In genomic region chr5:126394211-126394828, GRCh38 we compare ENCODE assay signal across 19 cellular contexts. TPM values are rescaled to one million over a fixed set of nuclear protein-coding genes. Genes with fewer than 3 reads are reported as not detected.
DNase-seq lines count a peak whose midpoint lies in the region; ATAC-seq, FAIRE-seq and TF ChIP-seq lines count a peak whose summit lies in the region.
"Had no signal": no experiment of that assay in that cellular context is flagged by ENCODE, and none has a peak within 500 bp of the region (broad histone marks: within the 10 kb centered on the region; RNA-seq: fewer than 3 reads in every experiment).

No MANE protein-coding gene starts in this region.

- no peaks in the 10 kb centered on the region for H3K9me1 ChIP-seq in K562 (ENCODE audit: control insufficient read depth, insufficient read depth, low read length)

- peak overlapping the region; percentile 27; the same call in 1 of the 2 replicates for H2AFZ ChIP-seq in K562 (ENCODE audit: low read depth, low read length)

- ATAC-seq in K562 (no peak), gastrocnemius medialis (no peak)
- ATAC-seq: Panc1 had no signal

- no peak for TF ChIP-seq EP300 in K562 (IDR thresholded peaks at IDR 0.05; ENCODE audit: low read length)

- H3K4me3 ChIP-seq in K562 (no peak overlapping the region), gastrocnemius medialis (no peak overlapping the region)

- H3K9me3 ChIP-seq in K562 (replicated peaks; ENCODE audit: control insufficient read depth, insufficient read depth, low read depth, low read length) (no peaks in the 10 kb centered on the region; the same call in 1 of the 2 replicates), gastrocnemius medialis (no peaks in the 10 kb centered on the region)

- BruUV-seq in K562 (replicated peaks; lab: Mats Ljungman, UMichigan), result no TSS peak

- H3K27ac ChIP-seq in K562 (ENCODE audit: extremely low read depth, low read depth, low read length) (no peak overlapping the region), gastrocnemius medialis (no peak overlapping the region)
- H3K27ac ChIP-seq: HL-60 had no signal

- CTCF ChIA-PET in K562 (lab: Yijun Ruan, JAX; ENCODE audit: low intra/inter-chr PET ratio), result no interaction called here

- peaks cover 2% of the 10 kb centered on the region for H3K36me3 Mint-ChIP-seq in osteocyte (ENCODE audit: unreplicated experiment)
- H3K36me3 Mint-ChIP-seq in activated T-helper 1 cell treated with anti-CD3 and anti-CD28 coated beads, Interleukin-12 subunit alpha, Interleukin-12 subunit beta, Interleukin-2, Interleukin-4 antibody, amounts not matched to agents 30 ng/mL and 10 ng/mL and 1 ng/mL, durations not matched to agents 14 hours and 24 hours and 36 hours (ENCODE audit: low read depth), result no peaks in the 10 kb centered on the region

- DNase-seq in M059J (ENCODE audit: low read depth), result peak; percentile 39
- DNase-seq in K562 (ENCODE audit: extremely low read depth in 1 of 4, low spot score in 3 of 4), result no peak
- DNase-seq in kidney tubule cell (ENCODE audit: low spot score), result peak; percentile 60
- DNase-seq in osteocyte (ENCODE audit: extremely low spot score, unreplicated experiment), result no peak
- DNase-seq in NCI-H524 (lab: John Stamatoyannopoulos, UW), result no peak
- no peak for DNase-seq in activated T-helper 1 cell treated with anti-CD3 and anti-CD28 coated beads, Interleukin-12 subunit alpha, Interleukin-12 subunit beta, Interleukin-2, Interleukin-4 antibody, amounts not matched to agents 30 ng/mL and 10 ng/mL and 1 ng/mL, durations not matched to agents 14 hours and 24 hours and 36 hours (ENCODE audit: low spot score)
- no peak for DNase-seq in frontal cortex (ENCODE audit: low spot score in 2 of 2)
- no peak for DNase-seq in gastrocnemius medialis
- DNase-seq: C1 segment of cervical spinal cord, DMS153, GOT3, NCI-H1436, NCI-H2081, NCI-H510A, Right ventricle myocardium superior had no signal

- H3K27me3 Mint-ChIP-seq in osteocyte (ENCODE audit: unreplicated experiment), result no peaks in the 10 kb centered on the region
- H3K27me3 Mint-ChIP-seq in activated T-helper 1 cell treated with anti-CD3 and anti-CD28 coated beads, Interleukin-12 subunit alpha, Interleukin-12 subunit beta, Interleukin-2, Interleukin-4 antibody, amounts not matched to agents 30 ng/mL and 10 ng/mL and 1 ng/mL, durations not matched to agents 14 hours and 24 hours and 36 hours (ENCODE audit: insufficient read depth), result peaks cover 12% of the 10 kb centered on the region

- no peaks in the 10 kb centered on the region for H4K20me1 ChIP-seq in K562 (replicated peaks; ENCODE audit: control insufficient read depth, insufficient read depth, low read length)

- H3K27me3 ChIP-seq in K562 (ENCODE audit: control insufficient read depth in 2 of 2, insufficient read depth in 2 of 2, low read length in 2 of 2) (no peaks in the 10 kb centered on the region), gastrocnemius medialis (no peaks in the 10 kb centered on the region)

- no peak overlapping the region for H3K9ac ChIP-seq in K562 (ENCODE audit: insufficient read depth in 1 of 2, low read depth in 2 of 2, low read length in 2 of 2)

- FAIRE-seq in K562 (lab: Jason Lieb, UNC) (no peak), frontal cortex (lab: Jason Lieb, UNC) (no peak)
- FAIRE-seq: A204.1, GM12892 had no signal

- TF ChIP-seq CTCF in K562 (IDR thresholded peaks at IDR 0.05 in 2 of 3, conservative IDR thresholded peaks at IDR 0.05 in 1 of 3; ENCODE audit: insufficient read depth in 2 of 3, low read depth in 1 of 3, low read length in 3 of 3), result no peak
- no peak for TF ChIP-seq CTCF in osteocyte (IDR thresholded peaks at IDR 0.05)
- TF ChIP-seq CTCF in gastrocnemius medialis (IDR thresholded peaks at IDR 0.05 in 4 of 5, conservative IDR thresholded peaks at IDR 0.05 in 1 of 5), result no peak

- peaks cover 17% of the 10 kb centered on the region for H3K9me3 Mint-ChIP-seq in osteocyte (ENCODE audit: unreplicated experiment)
- peaks cover 5% of the 10 kb centered on the region for H3K9me3 Mint-ChIP-seq in activated T-helper 1 cell treated with anti-CD3 and anti-CD28 coated beads, Interleukin-12 subunit alpha, Interleukin-12 subunit beta, Interleukin-2, Interleukin-4 antibody, amounts not matched to agents 30 ng/mL and 10 ng/mL and 1 ng/mL, durations not matched to agents 14 hours and 24 hours and 36 hours

- no peak overlapping the region for H3K4me3 Mint-ChIP-seq in osteocyte (ENCODE audit: unreplicated experiment)
- no peak overlapping the region for H3K4me3 Mint-ChIP-seq in activated T-helper 1 cell treated with anti-CD3 and anti-CD28 coated beads, Interleukin-12 subunit alpha, Interleukin-12 subunit beta, Interleukin-2, Interleukin-4 antibody, amounts not matched to agents 30 ng/mL and 10 ng/mL and 1 ng/mL, durations not matched to agents 14 hours and 24 hours and 36 hours

- H3K36me3 ChIP-seq in K562 (ENCODE audit: control insufficient read depth, insufficient read depth, low read length) (no peaks in the 10 kb centered on the region), gastrocnemius medialis (no peaks in the 10 kb centered on the region)

- H3K79me2 ChIP-seq in K562 (ENCODE audit: control insufficient read depth, insufficient read depth, low read length), result no peaks in the 10 kb centered on the region

- no peak for TF ChIP-seq RAD21 in K562 (CRISPR knock-in tag; conservative IDR thresholded peaks at IDR 0.05 in 1 of 2, IDR thresholded peaks at IDR 0.05 in 1 of 2)

- POLR2A ChIA-PET in K562 (lab: Yijun Ruan, JAX), result no interaction called here

- intact Hi-C loops in K562 (cut with micrococcal nuclease) (no loop called here), gastrocnemius medialis (cut with DNase I; ENCODE audit: low total_unique reads) (no loop called here)
- intact Hi-C loops in activated T-helper 1 cell treated with anti-CD3 and anti-CD28 coated beads, Interleukin-12 subunit alpha, Interleukin-12 subunit beta, Interleukin-2, Interleukin-4 antibody, amounts not matched to agents 30 ng/mL and 10 ng/mL and 1 ng/mL, durations not matched to agents 14 hours and 24 hours and 36 hours (cut with micrococcal nuclease), result no loop called here

- 20% methylated on average over 6 of the region's 7 CpGs for WGBS in K562 (ENCODE audit: insufficient coverage, low coverage, missing lambda C conversion rate)

- in situ Hi-C loops in K562 (cut with MboI) (no loop called here), gastrocnemius medialis (cut with MboI; ENCODE audit: low sequenced_read_pairs in 4 of 4) (no loop called here)

- peak overlapping the region; percentile 95 for H3K27ac Mint-ChIP-seq in osteocyte (ENCODE audit: unreplicated experiment)
- H3K27ac Mint-ChIP-seq in activated T-helper 1 cell treated with anti-CD3 and anti-CD28 coated beads, Interleukin-12 subunit alpha, Interleukin-12 subunit beta, Interleukin-2, Interleukin-4 antibody, amounts not matched to agents 30 ng/mL and 10 ng/mL and 1 ng/mL, durations not matched to agents 14 hours and 24 hours and 36 hours, result no peak overlapping the region

- peaks cover 56% of the 10 kb centered on the region for H3K4me1 Mint-ChIP-seq in osteocyte (ENCODE audit: unreplicated experiment)
- no peaks in the 10 kb centered on the region for H3K4me1 Mint-ChIP-seq in activated T-helper 1 cell treated with anti-CD3 and anti-CD28 coated beads, Interleukin-12 subunit alpha, Interleukin-12 subunit beta, Interleukin-2, Interleukin-4 antibody, amounts not matched to agents 30 ng/mL and 10 ng/mL and 1 ng/mL, durations not matched to agents 14 hours and 24 hours and 36 hours (ENCODE audit: low read depth)

- H3K4me1 ChIP-seq in K562 (replicated peaks in 1 of 2; ENCODE audit: control insufficient read depth in 2 of 2, insufficient read depth in 2 of 2, low read length in 2 of 2), result no peaks in the 10 kb centered on the region
- H3K4me1 ChIP-seq in gastrocnemius medialis, result peaks cover 0 to under 1% of the 10 kb centered on the region in 2 donors

- TF ChIP-seq POLR2A in K562 (conservative IDR thresholded peaks at IDR 0.05) (no peak), gastrocnemius medialis (IDR thresholded peaks at IDR 0.05) (no peak)

- no peak overlapping the region for H3K4me2 ChIP-seq in K562 (ENCODE audit: insufficient read depth, low read length)

TF ChIP-seq in K562, 482 proteins besides CTCF, POLR2A, EP300 and RAD21 (continues in another document):
- no peak for TF ChIP-seq TCF3 (CRISPR knock-in tag; IDR thresholded peaks at IDR 0.05)

RNA-seq across cellular contexts. Expression of gene GRAMD2B, which starts 28.9 kb away (rescaled TPM):
- 26.7 and 27.9 TPM in 2 replicates for total RNA-seq in M059J (2014; rRNA removed; shearing (Covaris generic))
- total RNA-seq in K562 (2011; cell fraction: chromatin; rRNA removed; ENCODE audit: low replicate concordance), result 2.3 and 4.7 TPM in 2 replicates
- total RNA-seq in K562 (2011; cell fraction: nucleolus; rRNA removed), result 1.6 and 2.2 TPM in 2 replicates
- total RNA-seq in K562 (2011; cell fraction: nucleoplasm; rRNA removed), result 1.8 and 4.0 TPM in 2 replicates
- total RNA-seq in K562 (2014; rRNA removed) (1.8 and 2.6 TPM in 2 replicates), K562 (2014; rRNA removed; fragmentation: Illumina TruSeq; extraction: Trizol) (1.2 and 1.7 TPM in 2 replicates), K562 (2015; rRNA removed; fragmentation: Illumina TruSeq; extraction: Trizol) (0.87 and 1.5 TPM in 2 replicates), K562 (2021) (1.3 and 1.7 TPM in 2 replicates), osteocyte (78.2 and 93.7 TPM in 2 replicates), frontal cortex (6.5 TPM), gastrocnemius medialis (10 to 100 TPM in 1 of 4 donors, 1 to 10 TPM in 3; 4.6 to 10.4 (median 8.9) TPM)
- polyA plus RNA-seq in K562 (2011; rRNA removed) (0.97 and 4.2 TPM in 2 replicates), K562 (2014; fragmentation: Illumina TruSeq; extraction: Trizol) (1.4 and 1.8 TPM in 2 replicates), K562 (2014; fragmentation: Nextera tagmentation; extraction: Ambion mirVana) (under 1 TPM; 0.32 to 0.90 TPM), K562 (2014; rRNA removed) (1.7 and 2.3 TPM in 2 replicates)
- polyA plus RNA-seq in K562 (2011; cell fraction: cytosol; rRNA removed), result 0.71 and 0.97 TPM in 2 replicates
- polyA plus RNA-seq in K562 (2011; cell fraction: nucleus; rRNA removed), result 1.4 and 3.7 TPM in 2 replicates
- 0.61 and 0.85 TPM in 2 replicates for polyA plus RNA-seq in K562 (2012)
- polyA minus RNA-seq in K562 (2011; rRNA and poly(A)+ RNA removed), result 1.0 and 2.9 TPM in 2 replicates
- polyA minus RNA-seq in K562 (2011; cell fraction: cytosol; rRNA and poly(A)+ RNA removed), result 0.86 TPM in 1 of 2 replicates, not detected in the other
- 1.3 and 3.2 TPM in 2 replicates for polyA minus RNA-seq in K562 (2011; cell fraction: nucleus; rRNA and poly(A)+ RNA removed)
- total RNA-seq in activated T-helper 1 cell treated with anti-CD3 and anti-CD28 coated beads, Interleukin-12 subunit alpha, Interleukin-12 subunit beta, Interleukin-2, Interleukin-4 antibody, amounts not matched to agents 30 ng/mL and 10 ng/mL and 1 ng/mL, durations not matched to agents 14 hours and 24 hours and 36 hours, result 8.3 and 9.5 TPM in 2 replicates

Comparison
In these comparisons a context has a peak if more than half of its experiments do, and no peak if none do; other contexts are left out.
1. DNase-seq: peak in M059J (single experiment) and kidney tubule cell (single experiment); none in K562 (0 of 4), osteocyte (single experiment), NCI-H524 (0 of 2), activated T-helper 1 cell treated with anti-CD3 and anti-CD28 coated beads, Interleukin-12 subunit alpha, Interleukin-12 subunit beta, Interleukin-2, Interleukin-4 antibody, amounts not matched to agents 30 ng/mL and 10 ng/mL and 1 ng/mL, durations not matched to agents 14 hours and 24 hours and 36 hours (single experiment), frontal cortex (0 of 2) and gastrocnemius medialis (0 of 2).